15 cellular contexts compared by ENCODE assay signal in genomic region chr3:98875535-98875934, GRCh38.
"Had no signal": no experiment of that assay in that cellular context is flagged by ENCODE, and none has a peak within 500 bp of the region (broad histone marks: within the 10 kb centered on the region; RNA-seq: fewer than 3 reads in every experiment).

No MANE protein-coding gene starts in this region.

- H3K4me1 Mint-ChIP-seq: neural crest cell, T-cell, WTC11 had no signal

- H3K9me3 ChIP-seq: left lung, pancreas, stomach had no signal

- H3K36me3 ChIP-seq: pancreas had no signal

- H3K27me3 ChIP-seq: left lung, pancreas, stomach had no signal

- H3K4me3 ChIP-seq: left lung, pancreas, skin epidermis, stomach had no signal

- H3K27me3 Mint-ChIP-seq: T-cell had no signal

- DNase-seq: activated CD4-positive, alpha-beta T cell treated with anti-CD3 and anti-CD28 coated beads, Interleukin-2, amount 50 U/mL, for 1 hour; amygdala; left lung; pancreas; retina; stomach; T-cell; T1000 had no signal

- H3K4me1 ChIP-seq: left lung, pancreas, stomach had no signal

- H3K9me3 Mint-ChIP-seq: activated T-helper 2 cell treated with anti-CD3 and anti-CD28 coated beads, Interferon-gamma antibody, Interleukin-2, Interleukin-4, amounts not matched to agents 10 μg/mL and 5 μg/mL and 100 μg/mL, durations not matched to agents 14 hours and 24 hours and 36 hours; T-cell had no signal

- H3K4me3 Mint-ChIP-seq: neural crest cell, T-cell, WTC11 had no signal

- H3K27ac Mint-ChIP-seq: activated naive CD4-positive, alpha-beta T cell treated with anti-CD3 and anti-CD28 coated beads, Interleukin-2, amount 50 U/mL, for 72 hours; activated T-helper 2 cell treated with anti-CD3 and anti-CD28 coated beads, Interferon-gamma antibody, Interleukin-2, Interleukin-4, amounts not matched to agents 10 μg/mL and 5 μg/mL and 100 μg/mL, durations not matched to agents 14 hours and 24 hours and 36 hours; T-cell; WTC11 had no signal

- FAIRE-seq: endothelial cell of umbilical vein, keratinocyte, pancreas had no signal

- H3K27ac ChIP-seq: left lung, pancreas, skin epidermis, stomach had no signal

- ATAC-seq: activated naive CD4-positive, alpha-beta T cell treated with anti-CD3 and anti-CD28 coated beads, Interleukin-2, amount 50 U/mL, for 72 hours; left lung; pancreas; T-cell; WTC11 had no signal
